14 cellular contexts compared by ENCODE assay signal in genomic region chr2:157312866-157313486, GRCh38.
DNase-seq lines count a peak whose midpoint lies in the region; ATAC-seq lines count a peak whose summit lies in the region.
"Had no signal": no experiment of that assay in that cellular context is flagged by ENCODE, and none has a peak within 500 bp of the region (broad histone marks: within the 10 kb centered on the region; RNA-seq: fewer than 3 reads in every experiment).

No MANE protein-coding gene starts in this region.

- in situ Hi-C loops in ACHN (cut with HindIII; ENCODE audit: low pct_ligation_motif_present, low pct_unique_long_range_greater_than_20kb, low sequenced_read_pairs) = no loop called here

- H3K27ac ChIP-seq in ACC112 (ENCODE audit: low read depth, low read length) = peak overlapping the region; percentile 55
- H3K27ac ChIP-seq: BLaER1 treated with 17β-estradiol and CSF1 and Interleukin-3, amounts not matched to agents 10 nM and 100 nM; epithelial cell of prostate; Peyer's patch; uterus had no signal

- H3K27me3 ChIP-seq in ACC112 (ENCODE audit: insufficient read depth, low read length) = no peaks in the 10 kb centered on the region
- H3K27me3 ChIP-seq: BLaER1 treated with 17β-estradiol and CSF1 and Interleukin-3, amounts not matched to agents 10 nM and 100 nM; Peyer's patch; uterus had no signal

- ATAC-seq in GM18508 (IDR thresholded peaks at IDR 0.05; ENCODE audit: insufficient read depth, unreplicated experiment) (peak; percentile 50), HG02759 (IDR thresholded peaks at IDR 0.05; ENCODE audit: unreplicated experiment) (peak; percentile 68), HG03342 (IDR thresholded peaks at IDR 0.05; ENCODE audit: unreplicated experiment) (no peak)

- H3K4me3 ChIP-seq in ACC112 (ENCODE audit: low read depth, low read length) = peak overlapping the region; percentile 5; the same call in 1 of the 2 replicates
- H3K4me3 ChIP-seq: BLaER1 treated with 17β-estradiol and CSF1 and Interleukin-3, amounts not matched to agents 10 nM and 100 nM; Peyer's patch; uterus had no signal

- H3K36me3 ChIP-seq in ACC112 (ENCODE audit: insufficient read depth, low read length) = no peaks in the 10 kb centered on the region
- H3K36me3 ChIP-seq: BLaER1 treated with 17β-estradiol and CSF1 and Interleukin-3, amounts not matched to agents 10 nM and 100 nM; Peyer's patch; uterus had no signal

- peak overlapping the region; percentile 26 for H2AFZ ChIP-seq in ACC112 (ENCODE audit: low read length, unreplicated experiment)

- H3K79me2 ChIP-seq in ACC112 (ENCODE audit: control insufficient read depth, insufficient read depth, low read length, unreplicated experiment) = no peaks in the 10 kb centered on the region

- H3K4me1 ChIP-seq in ACC112 (ENCODE audit: control insufficient read depth, insufficient read depth, low read length, unreplicated experiment) = peaks cover 24% of the 10 kb centered on the region
- H3K4me1 ChIP-seq: BLaER1 treated with 17β-estradiol and CSF1 and Interleukin-3, amounts not matched to agents 10 nM and 100 nM; Peyer's patch; uterus had no signal

- peak; percentile 83 for DNase-seq in NCI-H1694 treated with DMSO at 0.1 percent for 48 hours (lab: John Stamatoyannopoulos, UW)
- no peak for DNase-seq in ACHN
- no peak for DNase-seq in activated effector memory CD4-positive, alpha-beta T cell treated with anti-CD3 and anti-CD28 coated beads, Interleukin-2, amount 50 U/mL, for 16 hours
- no peak for DNase-seq in kidney glomerular epithelial cell (lab: John Stamatoyannopoulos, UW)
- DNase-seq: KBM-7, NCI-H2081 treated with DMSO at 0.1 percent for 48 hours, Peyer's patch, uterus had no signal
